ENCODE assay signal across 16 cellular contexts in the genomic region with DNA sequence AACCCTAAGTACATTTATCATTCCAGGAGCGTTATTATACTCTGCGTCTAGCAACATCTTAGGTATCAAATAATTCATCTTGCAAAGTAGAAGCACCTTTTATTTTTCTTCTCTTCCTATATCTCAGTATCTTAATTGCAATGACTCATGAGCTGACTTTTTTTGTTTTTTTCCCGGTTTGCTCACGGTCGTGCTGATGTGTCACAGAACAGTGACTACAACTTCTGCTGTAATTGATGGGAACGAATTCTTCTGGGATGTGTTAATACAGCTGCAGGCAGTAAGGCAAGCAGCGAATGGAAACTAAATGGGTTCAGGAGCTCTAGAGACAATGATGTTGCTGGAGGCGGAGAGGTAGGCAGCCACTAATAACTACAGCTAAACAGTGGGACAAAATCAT.
DNase-seq lines count a peak whose midpoint lies in the region; ATAC-seq, FAIRE-seq and TF ChIP-seq lines count a peak whose summit lies in the region.
"Had no signal": no experiment of that assay in that cellular context is flagged by ENCODE, and none has a peak within 500 bp of the region (broad histone marks: within the 10 kb centered on the region; RNA-seq: fewer than 3 reads in every experiment).

No MANE protein-coding gene starts in this region.

- H3K4me1 Mint-ChIP-seq in astrocyte (ENCODE audit: low read depth, unreplicated experiment) = peaks cover 4% of the 10 kb centered on the region
- no peaks in the 10 kb centered on the region for H3K4me1 Mint-ChIP-seq in CD14-positive monocyte
- H3K4me1 Mint-ChIP-seq: central memory CD8-positive, alpha-beta T cell had no signal

- no peaks in the 10 kb centered on the region for H3K79me2 ChIP-seq in astrocyte (ENCODE audit: insufficient read depth, low read length)
- no peaks in the 10 kb centered on the region for H3K79me2 ChIP-seq in hepatocyte

- no peak overlapping the region for H3K9ac ChIP-seq in astrocyte (ENCODE audit: low read length)

- H3K9me3 Mint-ChIP-seq in astrocyte (ENCODE audit: unreplicated experiment) (no peaks in the 10 kb centered on the region), CD14-positive monocyte (peaks cover 0 to 3% (median 0%) of the 10 kb centered on the region in 7 donors)

- H3K27ac Mint-ChIP-seq in astrocyte (ENCODE audit: unreplicated experiment) (no peak overlapping the region), CD14-positive monocyte (peak overlapping the region in 1 of 7 donors; percentile 37)

- no peak for TF ChIP-seq CTCF in HEK293 (tag by site-specific recombination; IDR thresholded peaks at IDR 0.05)
- TF ChIP-seq CTCF in astrocyte (IDR thresholded peaks at IDR 0.05; ENCODE audit: insufficient read depth, low read depth, low read length) = no peak
- TF ChIP-seq CTCF in hepatocyte (IDR thresholded peaks at IDR 0.05; ENCODE audit: poor library complexity) = no peak
- TF ChIP-seq CTCF in CD14-positive monocyte (IDR thresholded peaks at IDR 0.05) = no peak

- H3K27me3 ChIP-seq in astrocyte (ENCODE audit: insufficient read depth, low read length) (no peaks in the 10 kb centered on the region), hepatocyte (no peaks in the 10 kb centered on the region)
- H3K27me3 ChIP-seq: SJCRH30, vagina had no signal

- POLR2A ChIA-PET in HEK293 (lab: Yijun Ruan, JAX) = interaction anchor here (0.6 kb wide), 2 partner anchors 423 to 984 kb away, joined by 3 to 6 read pairs; no protein-coding TSS in a partner anchor

- DNase-seq in astrocyte (ENCODE audit: low read depth) (peak; percentile 87), hepatocyte (ENCODE audit: low spot score) (peak; percentile 12), skeletal muscle cell (ENCODE audit: low read depth) (peak; percentile 41), CD14-positive monocyte (ENCODE audit: low spot score) (no peak), left ventricle myocardium superior (no peak)
- DNase-seq: activated naive CD4-positive, alpha-beta T cell treated with anti-CD3 and anti-CD28 coated beads, Interleukin-2, amount 50 U/mL, for 16 hours; KG1; NCI-H187 treated with DMSO at 0.1 percent for 48 hours; pancreas; SJCRH30; stimulated activated CD4-positive, alpha-beta T cell treated with anti-CD3 and anti-CD28 coated beads, Interleukin-2, amount 100 ng/mL, for 24 hours had no signal

- H3K4me1 ChIP-seq in HEK293 (ENCODE audit: control insufficient read depth, insufficient read depth, low read length) (no peaks in the 10 kb centered on the region), astrocyte (ENCODE audit: insufficient read depth, low read length) (no peaks in the 10 kb centered on the region), hepatocyte (ENCODE audit: insufficient read depth) (no peaks in the 10 kb centered on the region)
- H3K4me1 ChIP-seq: pancreas, SJCRH30, vagina had no signal

- H3K9me2 ChIP-seq in hepatocyte (replicated peaks; ENCODE audit: insufficient read depth) = no peaks in the 10 kb centered on the region

- H3K27me3 Mint-ChIP-seq in astrocyte (ENCODE audit: low read depth, unreplicated experiment) (no peaks in the 10 kb centered on the region), CD14-positive monocyte (ENCODE audit: low read depth in 3 of 3) (no peaks in the 10 kb centered on the region)
- H3K27me3 Mint-ChIP-seq: central memory CD8-positive, alpha-beta T cell had no signal

- CTCF ChIA-PET in HEK293 (lab: Yijun Ruan, JAX) = interaction anchor here (0.6 to 2.2 kb wide), 2 partner anchors 109 to 1237 kb away, joined by 3 to 6 read pairs; no protein-coding TSS in a partner anchor

- no peak for FAIRE-seq in astrocyte (lab: Jason Lieb, UNC)
- FAIRE-seq: pancreas had no signal

- WGBS in hepatocyte (ENCODE audit: low lambda C conversion rate, missing lambda C conversion rate) = 73% methylated on average over 8 of the region's 8 CpGs

- H2AFZ ChIP-seq in astrocyte (ENCODE audit: low read depth, low read length) = no peak overlapping the region
- H2AFZ ChIP-seq in hepatocyte = no peak overlapping the region

- H3K36me3 ChIP-seq in HEK293 (ENCODE audit: control insufficient read depth in 2 of 2, insufficient read depth in 1 of 2, low read length in 2 of 2) (no peaks in the 10 kb centered on the region), astrocyte (ENCODE audit: insufficient read depth, low read length) (no peaks in the 10 kb centered on the region), hepatocyte (replicated peaks; ENCODE audit: insufficient read depth, low read depth) (no peaks in the 10 kb centered on the region)
- H3K36me3 ChIP-seq: pancreas, SJCRH30, vagina had no signal

- H3K27ac ChIP-seq in HEK293 (ENCODE audit: extremely low read depth, low read depth, low read length) = no peak overlapping the region
- H3K27ac ChIP-seq in astrocyte (ENCODE audit: low read depth, low read length) = no peak overlapping the region
- no peak overlapping the region for H3K27ac ChIP-seq in hepatocyte
- H3K27ac ChIP-seq: pancreas, SJCRH30, vagina had no signal

- H3K9me3 ChIP-seq in HEK293 (ENCODE audit: control insufficient read depth, insufficient read depth, low read depth, low read length) (no peaks in the 10 kb centered on the region), astrocyte (ENCODE audit: insufficient read depth, low read depth, low read length) (no peaks in the 10 kb centered on the region), hepatocyte (ENCODE audit: low read depth) (no peaks in the 10 kb centered on the region)
- H3K9me3 ChIP-seq: pancreas, SJCRH30, vagina had no signal

- no peaks in the 10 kb centered on the region for H3K36me3 Mint-ChIP-seq in astrocyte (ENCODE audit: low read depth, unreplicated experiment)
- H3K36me3 Mint-ChIP-seq in CD14-positive monocyte = no peaks in the 10 kb centered on the region

- ATAC-seq in GM21737 (IDR thresholded peaks at IDR 0.05; ENCODE audit: unreplicated experiment) (no peak), left ventricle myocardium superior (no peak), HG03432 (IDR thresholded peaks at IDR 0.05; ENCODE audit: unreplicated experiment) (no peak)
- ATAC-seq: pancreas had no signal

- intact Hi-C loops in CD14-positive monocyte (cut with micrococcal nuclease) (no loop called here), left ventricle myocardium superior (cut with micrococcal nuclease) (no loop called here)

- H3K4me2 ChIP-seq in astrocyte (ENCODE audit: low read length) = peak overlapping the region; percentile 22
- no peak overlapping the region for H3K4me2 ChIP-seq in hepatocyte

- H3K4me3 Mint-ChIP-seq in astrocyte (ENCODE audit: unreplicated experiment) (no peak overlapping the region), CD14-positive monocyte (no peak overlapping the region)
- H3K4me3 Mint-ChIP-seq: central memory CD8-positive, alpha-beta T cell had no signal

- no peaks in the 10 kb centered on the region for H4K20me1 ChIP-seq in astrocyte (ENCODE audit: insufficient read depth, low read length)
- no peaks in the 10 kb centered on the region for H4K20me1 ChIP-seq in hepatocyte (ENCODE audit: insufficient read depth, poor library complexity, severe bottlenecking)

- H3K4me3 ChIP-seq in HEK293 (ENCODE audit: low read depth, low read length) (no peak overlapping the region), astrocyte (ENCODE audit: insufficient read depth, low read depth, low read length) (no peak overlapping the region), hepatocyte (no peak overlapping the region), skeletal muscle cell (ENCODE audit: low read depth, low read length) (no peak overlapping the region)
- H3K4me3 ChIP-seq: pancreas, SJCRH30, vagina had no signal

TF ChIP-seq in HEK293, 187 proteins besides CTCF, POLR2A, EP300 and RAD21:
- TF ChIP-seq MEIS1 (CRISPR knock-in tag; IDR thresholded peaks at IDR 0.05; ENCODE audit: borderline replicate concordance) (peak; percentile 55; the same call in 1 of the 2 replicates), ZNF133 (tag by site-specific recombination; IDR thresholded peaks at IDR 0.05) (no peak)

Comparison
In these comparisons a context has a peak if more than half of its experiments do, and no peak if none do; other contexts are left out.
1. DNase-seq: peak in astrocyte (single experiment), hepatocyte (single experiment) and skeletal muscle cell (single experiment); none in CD14-positive monocyte (single experiment) and left ventricle myocardium superior (single experiment).